ENCODE assay signal across 18 cellular contexts in genomic region chr11:15704064-15704463, GRCh38.
"Had no signal": no experiment of that assay in that cellular context is flagged by ENCODE, and none has a peak within 500 bp of the region (broad histone marks: within the 10 kb centered on the region; RNA-seq: fewer than 3 reads in every experiment).

No MANE protein-coding gene starts in this region.

- FAIRE-seq: colon, endothelial cell of umbilical vein had no signal

- H3K36me3 ChIP-seq: sigmoid colon, thoracic aorta, transverse colon had no signal

- H3K27ac ChIP-seq: hepatocyte, sigmoid colon, skin epidermis, thoracic aorta, transverse colon had no signal

- H3K79me2 ChIP-seq: hepatocyte had no signal

- H3K27me3 ChIP-seq: hepatocyte, sigmoid colon, transverse colon had no signal

- ATAC-seq: left colon; mucosa of descending colon; naive thymus-derived CD8-positive, alpha-beta T cell had no signal

- H3K4me3 ChIP-seq: hepatocyte, mucosa of descending colon, sigmoid colon, skin epidermis, thoracic aorta, transverse colon had no signal

- H2AFZ ChIP-seq: hepatocyte had no signal

- H3K9me3 ChIP-seq: mucosa of descending colon, sigmoid colon, thoracic aorta, transverse colon had no signal

- H3K4me2 ChIP-seq: hepatocyte had no signal

- DNase-seq: cerebellar nuclear complex; erythroblast; foreskin melanocyte; head of caudate nucleus; left colon; mammary epithelial cell; mucosa of descending colon; naive thymus-derived CD8-positive, alpha-beta T cell; posterior cingulate gyrus; sigmoid colon; stimulated activated CD4-positive, alpha-beta T cell treated with anti-CD3 and anti-CD28 coated beads, Interleukin-12 subunit alpha, Interleukin-12 subunit beta, amount 100 ng/mL, for 4 hours; stimulated activated naive CD4-positive, alpha-beta T cell treated with Interleukin-2 at 50 U/mL for 16 hours; transverse colon had no signal
